ENCODE assay signal across 15 cellular contexts in genomic region chr15:65903296-65904073, GRCh38. TPM values are rescaled to one million over a fixed set of nuclear protein-coding genes. Genes with fewer than 3 reads are reported as not detected.
A peak's percentile ranks its signal among the peaks of the same experiment; 100 is the strongest.
DNase-seq lines count a peak whose midpoint lies in the region; ATAC-seq and TF ChIP-seq lines count a peak whose summit lies in the region.
"Had no signal": no experiment of that assay in that cellular context is flagged by ENCODE, and none has a peak within 500 bp of the region (broad histone marks: within the 10 kb centered on the region; RNA-seq: fewer than 3 reads in every experiment).

No MANE protein-coding gene starts in this region.

- peak overlapping the region; percentile 44 for H3K27ac Mint-ChIP-seq in activated T-helper 17 cell treated with anti-CD3 and anti-CD28 coated beads, Interleukin-2, amount 50 U/mL, for 72 hours
- H3K27ac Mint-ChIP-seq: activated naive CD4-positive, alpha-beta T cell treated with anti-CD3 and anti-CD28 coated beads, Interleukin-2, amount 50 U/mL, for 72 hours had no signal

- H3K4me3 Mint-ChIP-seq in activated T-helper 17 cell treated with anti-CD3 and anti-CD28 coated beads, Interleukin-2, amount 50 U/mL, for 72 hours, result no peak overlapping the region
- H3K4me3 Mint-ChIP-seq: T-helper 1 cell treated with Interleukin-12 subunit alpha and Interleukin-12 subunit beta and Interleukin-4 antibody, amounts not matched to agents 30 μg/mL and 1 μg/mL, for 36 hours had no signal

- no peak for TF ChIP-seq CTCF in AG04449 (IDR thresholded peaks at IDR 0.05; ENCODE audit: insufficient read depth, low read length, missing control alignments)
- no peak for TF ChIP-seq CTCF in HEK293 (tag by site-specific recombination; IDR thresholded peaks at IDR 0.05)

- POLR2A ChIA-PET in AG04449 (lab: Yijun Ruan, JAX) (no interaction called here), HEK293 (lab: Yijun Ruan, JAX) (interaction anchor here (0.6 to 1.2 kb wide), 2 partner anchors 34 to 36 kb away, joined by 4 to 5 read pairs; partner anchors contain the start of gene RAB11A)

- H3K27ac ChIP-seq in HEK293 (ENCODE audit: extremely low read depth, low read depth, low read length), result no peak overlapping the region
- H3K27ac ChIP-seq: sigmoid colon had no signal

- peaks cover 6% of the 10 kb centered on the region for H3K4me1 Mint-ChIP-seq in activated T-helper 17 cell treated with anti-CD3 and anti-CD28 coated beads, Interleukin-2, amount 50 U/mL, for 72 hours

- H3K4me1 ChIP-seq in HEK293 (ENCODE audit: control insufficient read depth, insufficient read depth, low read length), result no peaks in the 10 kb centered on the region
- H3K4me1 ChIP-seq: sigmoid colon had no signal

- H3K4me3 ChIP-seq in AG04449 (ENCODE audit: low read depth, low read length) (no peak overlapping the region), HEK293 (ENCODE audit: low read depth, low read length) (no peak overlapping the region)
- H3K4me3 ChIP-seq: mucosa of descending colon, sigmoid colon, tibial nerve had no signal

- CTCF ChIA-PET in AG04449 (lab: Yijun Ruan, JAX) (interaction anchor here (1.0 to 1.3 kb wide), 3 partner anchors 13 to 265 kb away, joined by 4 to 5 read pairs (median 4); no protein-coding TSS in a partner anchor), HEK293 (lab: Yijun Ruan, JAX) (interaction anchor here (0.7 to 1.7 kb wide), 2 partner anchors 9 to 265 kb away, joined by 3 to 6 read pairs; no protein-coding TSS in a partner anchor)

- no peak for ATAC-seq in activated T-helper 17 cell treated with anti-CD3 and anti-CD28 coated beads, Interleukin-2, amount 50 U/mL, for 72 hours (replicated peaks)
- ATAC-seq in GM18868 (IDR thresholded peaks at IDR 0.05; ENCODE audit: unreplicated experiment) (no peak), HG02840 (IDR thresholded peaks at IDR 0.05; ENCODE audit: low FRiP score, unreplicated experiment) (no peak)

- H3K9me3 Mint-ChIP-seq in activated T-helper 17 cell treated with anti-CD3 and anti-CD28 coated beads, Interleukin-2, amount 50 U/mL, for 72 hours, result no peaks in the 10 kb centered on the region
- H3K9me3 Mint-ChIP-seq: activated naive CD4-positive, alpha-beta T cell treated with anti-CD3 and anti-CD28 coated beads, Interleukin-2, amount 50 U/mL, for 72 hours; T-helper 1 cell treated with Interleukin-12 subunit alpha and Interleukin-12 subunit beta and Interleukin-4 antibody, amounts not matched to agents 30 μg/mL and 1 μg/mL, for 36 hours had no signal

- no peaks in the 10 kb centered on the region for H3K27me3 Mint-ChIP-seq in activated T-helper 17 cell treated with anti-CD3 and anti-CD28 coated beads, Interleukin-2, amount 50 U/mL, for 72 hours

- DNase-seq in AG04449 (ENCODE audit: low read depth, low spot score) (peak; percentile 10), islet precursor cell (peak; percentile 88), NCI-H1436 treated with DMSO at 0.1 percent for 48 hours (lab: John Stamatoyannopoulos, UW) (no peak)
- no peak for DNase-seq in activated CD8-positive, alpha-beta memory T cell treated with anti-CD3 and anti-CD28 coated beads for 24 hours
- DNase-seq: hypothalamus, mucosa of descending colon, MV-4-11, sigmoid colon had no signal

- no peaks in the 10 kb centered on the region for H3K9me3 ChIP-seq in HEK293 (ENCODE audit: control insufficient read depth, insufficient read depth, low read depth, low read length)
- H3K9me3 ChIP-seq: mucosa of descending colon, sigmoid colon, tibial nerve had no signal

- peaks cover 3 to 94% of the 10 kb centered on the region in 2 experiments; a peak in 2 of 3 replicates for H3K36me3 ChIP-seq in HEK293 (ENCODE audit: control insufficient read depth in 2 of 2, insufficient read depth in 1 of 2, low read length in 2 of 2)

- H3K36me3 Mint-ChIP-seq in activated T-helper 17 cell treated with anti-CD3 and anti-CD28 coated beads, Interleukin-2, amount 50 U/mL, for 72 hours (ENCODE audit: low read depth), result peaks cover 48% of the 10 kb centered on the region
- H3K36me3 Mint-ChIP-seq: activated naive CD4-positive, alpha-beta T cell treated with anti-CD3 and anti-CD28 coated beads, Interleukin-2, amount 50 U/mL, for 72 hours had no signal

TF ChIP-seq in HEK293, 187 proteins besides CTCF, POLR2A, EP300 and RAD21:
- TF ChIP-seq PRDM10 (tag by site-specific recombination; IDR thresholded peaks at IDR 0.05) (peak; percentile 71), MYNN (tag by site-specific recombination; IDR thresholded peaks at IDR 0.05; ENCODE audit: borderline replicate concordance) (no peak), PRDM1 (tag by site-specific recombination; IDR thresholded peaks at IDR 0.05) (peak; percentile 94)
- TF ChIP-seq, protein P1, sequence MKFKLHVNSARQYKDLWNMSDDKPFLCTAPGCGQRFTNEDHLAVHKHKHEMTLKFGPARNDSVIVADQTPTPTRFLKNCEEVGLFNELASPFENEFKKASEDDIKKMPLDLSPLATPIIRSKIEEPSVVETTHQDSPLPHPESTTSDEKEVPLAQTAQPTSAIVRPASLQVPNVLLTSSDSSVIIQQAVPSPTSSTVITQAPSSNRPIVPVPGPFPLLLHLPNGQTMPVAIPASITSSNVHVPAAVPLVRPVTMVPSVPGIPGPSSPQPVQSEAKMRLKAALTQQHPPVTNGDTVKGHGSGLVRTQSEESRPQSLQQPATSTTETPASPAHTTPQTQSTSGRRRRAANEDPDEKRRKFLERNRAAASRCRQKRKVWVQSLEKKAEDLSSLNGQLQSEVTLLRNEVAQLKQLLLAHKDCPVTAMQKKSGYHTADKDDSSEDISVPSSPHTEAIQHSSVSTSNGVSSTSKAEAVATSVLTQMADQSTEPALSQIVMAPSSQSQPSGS (tag by site-specific recombination; IDR thresholded peaks at IDR 0.05; ENCODE audit: low read depth), result 0 out of 2 replicates have a peak, but pooled peaks have one; percentile 4
TF ChIP-seq in HEK293: peak in this region for 3.

RNA-seq across cellular contexts. Expression of gene RAB11A, which starts 34.2 kb away (rescaled TPM):
- 100 to 1,000 TPM; 108 to 143 TPM for total RNA-seq in activated T-helper 17 cell treated with anti-CD3 and anti-CD28 coated beads, Interleukin-2, amount 50 U/mL, for 72 hours

Comparison
In these comparisons a context has a peak if more than half of its experiments do, and no peak if none do; other contexts are left out.
1. DNase-seq: peak in AG04449 (single experiment) and islet precursor cell (single experiment); none in activated CD8-positive, alpha-beta memory T cell treated with anti-CD3 and anti-CD28 coated beads for 24 hours (single experiment) and NCI-H1436 treated with DMSO at 0.1 percent for 48 hours (single experiment).